Comparison of ENCODE assay signal across 13 cellular contexts in genomic region chr1:183817576-183818288, GRCh38. TPM values are rescaled to one million over a fixed set of nuclear protein-coding genes. Genes with fewer than 3 reads are reported as not detected.
DNase-seq lines count a peak whose midpoint lies in the region; ATAC-seq and TF ChIP-seq lines count a peak whose summit lies in the region.
"Had no signal": no experiment of that assay in that cellular context is flagged by ENCODE, and none has a peak within 500 bp of the region (broad histone marks: within the 10 kb centered on the region; RNA-seq: fewer than 3 reads in every experiment).

No MANE protein-coding gene starts in this region.

- H3K4me3 ChIP-seq in A673 (ENCODE audit: low read depth, low read length, poor library complexity, severe bottlenecking) (peak overlapping the region; percentile 12), PC-3 (ENCODE audit: low read length) (no peak overlapping the region), fibroblast of lung (replicated peaks in 1 of 4; ENCODE audit: control extremely low read depth in 1 of 4, insufficient read depth in 1 of 4, low read depth in 3 of 4, low read length in 4 of 4) (no peak overlapping the region), parathyroid adenoma (ENCODE audit: low read depth, low read length) (no peak overlapping the region), neural progenitor cell (no peak overlapping the region)
- H3K4me3 ChIP-seq: tibial artery had no signal

- no peak overlapping the region for H3K4me3 Mint-ChIP-seq in neural progenitor cell
- H3K4me3 Mint-ChIP-seq: activated T-cell treated with anti-CD3 and anti-CD28 coated beads, Interleukin-2, amount 50 U/mL, for 72 hours had no signal

- H3K36me3 ChIP-seq in A673 (ENCODE audit: insufficient read depth, low read length, poor library complexity, severe bottlenecking) (peaks cover 17% of the 10 kb centered on the region), PC-3 (ENCODE audit: low read depth, low read length) (no peaks in the 10 kb centered on the region), fibroblast of lung (ENCODE audit: control insufficient read depth, insufficient read depth, low read length) (no peaks in the 10 kb centered on the region), parathyroid adenoma (ENCODE audit: control insufficient read depth, insufficient read depth, low read length) (no peaks in the 10 kb centered on the region), neural progenitor cell (no peaks in the 10 kb centered on the region)
- H3K36me3 ChIP-seq: tibial artery had no signal

- peaks cover 9% of the 10 kb centered on the region for H3K36me3 Mint-ChIP-seq in neural progenitor cell

- H2AFZ ChIP-seq in PC-3 (ENCODE audit: low read length) (no peak overlapping the region), fibroblast of lung (ENCODE audit: low read length) (no peak overlapping the region), parathyroid adenoma (no peak overlapping the region), neural progenitor cell (replicated peaks) (no peak overlapping the region)

- H3K79me2 ChIP-seq in PC-3 (ENCODE audit: low read length) = no peaks in the 10 kb centered on the region
- peaks cover 40% of the 10 kb centered on the region for H3K79me2 ChIP-seq in fibroblast of lung (ENCODE audit: control insufficient read depth, insufficient read depth, low read length)
- peaks cover 3% of the 10 kb centered on the region for H3K79me2 ChIP-seq in parathyroid adenoma
- H3K79me2 ChIP-seq in neural progenitor cell (ENCODE audit: low read depth) = peaks cover 85% of the 10 kb centered on the region

- intact Hi-C loops in A673 (cut with micrococcal nuclease; ENCODE audit: unreplicated experiment) = no loop called here
- intact Hi-C loops in PC-3 (cut with micrococcal nuclease) = no loop called here

- H4K20me1 ChIP-seq in PC-3 (ENCODE audit: low read length) (no peaks in the 10 kb centered on the region), fibroblast of lung (ENCODE audit: control insufficient read depth, extremely low read depth, insufficient read depth, low read length) (no peaks in the 10 kb centered on the region), neural progenitor cell (ENCODE audit: low read depth) (peaks cover 7% of the 10 kb centered on the region)

- CTCF ChIA-PET in A673 (lab: Charles Lee) (no interaction called here), PC-3 (lab: Charles Lee) (no interaction called here)

- H3K9me2 ChIP-seq in PC-3 (replicated peaks; ENCODE audit: low read length) = no peaks in the 10 kb centered on the region

- H3K4me1 ChIP-seq in A673 (ENCODE audit: insufficient read depth, low read length, poor library complexity, severe bottlenecking) = peaks cover 95% of the 10 kb centered on the region
- H3K4me1 ChIP-seq in PC-3 (ENCODE audit: insufficient read depth, low read length) = peaks cover 26% of the 10 kb centered on the region
- H3K4me1 ChIP-seq in fibroblast of lung (ENCODE audit: control insufficient read depth, extremely low read depth, insufficient read depth, low read length) = peaks cover 18% of the 10 kb centered on the region
- no peaks in the 10 kb centered on the region for H3K4me1 ChIP-seq in parathyroid adenoma
- H3K4me1 ChIP-seq in neural progenitor cell = peaks cover 44% of the 10 kb centered on the region

- ATAC-seq in PC-3 (peak; percentile 51; the same call in 1 of the 2 replicates), GM18511 (IDR thresholded peaks at IDR 0.05; ENCODE audit: unreplicated experiment) (no peak)
- ATAC-seq: activated T-cell treated with anti-CD3 and anti-CD28 coated beads, Interleukin-2, amount 50 U/mL, for 72 hours had no signal

- H3K9me3 ChIP-seq in A673 (ENCODE audit: low read depth, low read length, poor library complexity, severe bottlenecking) (no peaks in the 10 kb centered on the region), PC-3 (ENCODE audit: low read length) (no peaks in the 10 kb centered on the region), fibroblast of lung (ENCODE audit: control insufficient read depth, insufficient read depth, low read depth, low read length) (no peaks in the 10 kb centered on the region), parathyroid adenoma (ENCODE audit: control insufficient read depth, low read length) (no peaks in the 10 kb centered on the region), neural progenitor cell (ENCODE audit: low read depth) (no peaks in the 10 kb centered on the region)
- H3K9me3 ChIP-seq: tibial artery had no signal

- peak; percentile 78 for DNase-seq in A673 (ENCODE audit: low spot score)
- DNase-seq in PC-3 = peak; percentile 7
- no peak for DNase-seq in fibroblast of lung (ENCODE audit: low read depth in 2 of 2)
- no peak for DNase-seq in stimulated activated CD4-positive, alpha-beta T cell treated with anti-CD3 and anti-CD28 coated beads, Interleukin-1b, Interleukin-23, amount 100 ng/mL, for 48 hours
- DNase-seq in neural progenitor cell (ENCODE audit: low spot score) = no peak
- no peak for DNase-seq in DMS 273 (lab: John Stamatoyannopoulos, UW; ENCODE audit: unreplicated experiment)
- DNase-seq: activated T-cell treated with anti-CD3 and anti-CD28 coated beads, Interleukin-2, amount 50 U/mL, for 72 hours; DMS153; NCI-H2081 treated with DMSO at 0.1 percent for 48 hours; small intestine; tibial artery had no signal

- H3K9ac ChIP-seq in PC-3 (ENCODE audit: low read length) = no peak overlapping the region
- H3K9ac ChIP-seq in fibroblast of lung (ENCODE audit: insufficient read depth, low read length) = no peak overlapping the region
- H3K9ac ChIP-seq in parathyroid adenoma = no peak overlapping the region
- no peak overlapping the region for H3K9ac ChIP-seq in neural progenitor cell

- BruUV-seq in A673 (replicated peaks; lab: Mats Ljungman, UMichigan) (no TSS peak), PC-3 (replicated peaks; lab: Mats Ljungman, UMichigan) (no TSS peak)

- peaks cover 34% of the 10 kb centered on the region for H3K4me1 Mint-ChIP-seq in neural progenitor cell

- H3K27me3 ChIP-seq in A673 (replicated peaks; ENCODE audit: insufficient read depth, low read depth, low read length, poor library complexity) = no peaks in the 10 kb centered on the region
- no peaks in the 10 kb centered on the region for H3K27me3 ChIP-seq in PC-3 (ENCODE audit: low read length)
- H3K27me3 ChIP-seq in fibroblast of lung (ENCODE audit: control insufficient read depth, insufficient read depth, low read length) = no peaks in the 10 kb centered on the region
- no peaks in the 10 kb centered on the region for H3K27me3 ChIP-seq in parathyroid adenoma (ENCODE audit: control insufficient read depth, insufficient read depth, low read length)
- no peaks in the 10 kb centered on the region for H3K27me3 ChIP-seq in neural progenitor cell
- H3K27me3 ChIP-seq: tibial artery had no signal

- H3F3A ChIP-seq in PC-3 (ENCODE audit: low read length, unreplicated experiment) (no peaks in the 10 kb centered on the region), neural progenitor cell (ENCODE audit: low read depth) (peaks cover 14% of the 10 kb centered on the region)

- H3K9me3 Mint-ChIP-seq in neural progenitor cell = peaks cover 3% of the 10 kb centered on the region
- H3K9me3 Mint-ChIP-seq: activated T-cell treated with anti-CD3 and anti-CD28 coated beads, Interleukin-2, amount 50 U/mL, for 72 hours had no signal

- H3K27me3 Mint-ChIP-seq in neural progenitor cell (ENCODE audit: insufficient read depth, low read depth) = no peaks in the 10 kb centered on the region

- H3K27ac ChIP-seq in A673 (ENCODE audit: low read depth, low read length, poor library complexity, severe bottlenecking) = peak overlapping the region; percentile 82
- H3K27ac ChIP-seq in PC-3 (ENCODE audit: low read length) = no peak overlapping the region
- no peak overlapping the region for H3K27ac ChIP-seq in fibroblast of lung (ENCODE audit: insufficient read depth, low read length)
- peak overlapping the region; percentile 16 for H3K27ac ChIP-seq in parathyroid adenoma
- H3K27ac ChIP-seq in neural progenitor cell = no peak overlapping the region

- no peak for TF ChIP-seq CTCF in A673 (conservative IDR thresholded peaks at IDR 0.05; ENCODE audit: low read depth, low read length)
- no peak for TF ChIP-seq CTCF in PC-3 (conservative IDR thresholded peaks at IDR 0.05; ENCODE audit: low read depth, low read length)
- no peak for TF ChIP-seq CTCF in fibroblast of lung (conservative IDR thresholded peaks at IDR 0.05 in 1 of 2, IDR thresholded peaks at IDR 0.05 in 1 of 2; ENCODE audit: low read depth in 1 of 2, low read length in 2 of 2)
- TF ChIP-seq CTCF in parathyroid adenoma (IDR thresholded peaks at IDR 0.05) = no peak
- TF ChIP-seq CTCF in neural progenitor cell (IDR thresholded peaks at IDR 0.05) = no peak

- H3K27ac Mint-ChIP-seq in neural progenitor cell = no peak overlapping the region
- H3K27ac Mint-ChIP-seq: activated T-cell treated with anti-CD3 and anti-CD28 coated beads, Interleukin-2, amount 50 U/mL, for 72 hours had no signal

- H3K4me2 ChIP-seq in PC-3 (ENCODE audit: low read length) = no peak overlapping the region
- peak overlapping the region; percentile 36 for H3K4me2 ChIP-seq in fibroblast of lung (ENCODE audit: extremely low read depth, insufficient read depth, low read length)
- no peak overlapping the region for H3K4me2 ChIP-seq in parathyroid adenoma (ENCODE audit: low read length)
- no peak overlapping the region for H3K4me2 ChIP-seq in neural progenitor cell

- POLR2A ChIA-PET in A673 (lab: Charles Lee; ENCODE audit: low non-redundant PET) (interaction anchor here (0.6 kb wide), 1 partner anchor 63 kb away, joined by 3 read pairs; no protein-coding TSS in a partner anchor), PC-3 (lab: Charles Lee; ENCODE audit: unreplicated experiment) (interaction anchor here (0.6 kb wide), 1 partner anchor 74 kb away, joined by 3 read pairs; no protein-coding TSS in a partner anchor)

RNA-seq across cellular contexts. Expression of gene RGL1, which starts 12.8 kb away (rescaled TPM):
- total RNA-seq in A673 (2021) = 67.2 and 74.0 TPM in 2 replicates
- total RNA-seq in PC-3 (2014; rRNA removed) = 1.5 and 1.9 TPM in 2 replicates
- 16.2 and 17.2 TPM in 2 replicates for total RNA-seq in fibroblast of lung
- polyA plus RNA-seq in fibroblast of lung = 21.4 and 21.9 TPM in 2 replicates
- 13.4 and 13.7 TPM in 2 replicates for polyA plus RNA-seq in fibroblast of lung (2012)
- 8.5 and 12.2 TPM in 2 replicates for polyA minus RNA-seq in fibroblast of lung (ENCODE audit: low replicate concordance)
- 13.5 and 15.0 TPM in 2 replicates for total RNA-seq in neural progenitor cell (ENCODE audit: low replicate concordance)

Comparison
In these comparisons a context has a peak if more than half of its experiments do, and no peak if none do; other contexts are left out.
1. DNase-seq: peak in A673 (single experiment) and PC-3 (single experiment); none in fibroblast of lung (0 of 2), stimulated activated CD4-positive, alpha-beta T cell treated with anti-CD3 and anti-CD28 coated beads, Interleukin-1b, Interleukin-23, amount 100 ng/mL, for 48 hours (single experiment), neural progenitor cell (single experiment) and DMS 273 (single experiment).
2. H3K27ac ChIP-seq: peak in A673 (single experiment) and parathyroid adenoma (single experiment); none in PC-3 (single experiment), fibroblast of lung (single experiment) and neural progenitor cell (single experiment).